In genomic region chr9:131697908-131698714, GRCh38 we compare ENCODE assay signal across 1 cellular context.
TF ChIP-seq lines count a peak whose summit lies in the region.

No MANE protein-coding gene starts in this region.

TF ChIP-seq in HepG2, 621 proteins besides CTCF, POLR2A, EP300 and RAD21 (continued from another document):
- TF ChIP-seq RNF219 (CRISPR knock-in tag; IDR thresholded peaks at IDR 0.05) (no peak), HDAC2 (CRISPR knock-in tag; IDR thresholded peaks at IDR 0.05) (peak; percentile 26; the same call in 1 of the 2 replicates), FOXP1 (IDR thresholded peaks at IDR 0.05) (no peak), FOXP1 (CRISPR knock-in tag; IDR thresholded peaks at IDR 0.05) (peak; percentile 61), RARA (CRISPR knock-in tag; IDR thresholded peaks at IDR 0.05) (0 out of 2 replicates have a peak, but pooled peaks have one; percentile 37), SAP130 (CRISPR knock-in tag; IDR thresholded peaks at IDR 0.05; ENCODE audit: low read depth) (peak; percentile 26; the same call in 1 of the 2 replicates), ZNF12 (CRISPR knock-in tag; IDR thresholded peaks at IDR 0.05) (no peak), CREB1 (IDR thresholded peaks at IDR 0.05) (0 out of 2 replicates have a peak, but pooled peaks have one; percentile 8), CREB1 (CRISPR knock-in tag; IDR thresholded peaks at IDR 0.05) (no peak), LCORL (IDR thresholded peaks at IDR 0.05) (no peak), LCORL (CRISPR knock-in tag; IDR thresholded peaks at IDR 0.05) (0 out of 2 replicates have a peak, but pooled peaks have one; percentile 43), MYC (CRISPR knock-in tag; IDR thresholded peaks at IDR 0.05; ENCODE audit: borderline replicate concordance) (no peak), ZBTB21 (CRISPR knock-in tag; IDR thresholded peaks at IDR 0.05) (0 out of 2 replicates have a peak, but pooled peaks have one; percentile 1)
- TF ChIP-seq, protein P1, sequence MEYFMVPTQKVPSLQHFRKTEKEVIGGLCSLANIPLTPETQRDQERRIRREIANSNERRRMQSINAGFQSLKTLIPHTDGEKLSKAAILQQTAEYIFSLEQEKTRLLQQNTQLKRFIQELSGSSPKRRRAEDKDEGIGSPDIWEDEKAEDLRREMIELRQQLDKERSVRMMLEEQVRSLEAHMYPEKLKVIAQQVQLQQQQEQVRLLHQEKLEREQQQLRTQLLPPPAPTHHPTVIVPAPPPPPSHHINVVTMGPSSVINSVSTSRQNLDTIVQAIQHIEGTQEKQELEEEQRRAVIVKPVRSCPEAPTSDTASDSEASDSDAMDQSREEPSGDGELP (IDR thresholded peaks at IDR 0.05; ENCODE audit: borderline replicate concordance, low read depth) = peak; percentile 81; the same call in 1 of the 2 replicates
- TF ChIP-seq, protein P2, sequence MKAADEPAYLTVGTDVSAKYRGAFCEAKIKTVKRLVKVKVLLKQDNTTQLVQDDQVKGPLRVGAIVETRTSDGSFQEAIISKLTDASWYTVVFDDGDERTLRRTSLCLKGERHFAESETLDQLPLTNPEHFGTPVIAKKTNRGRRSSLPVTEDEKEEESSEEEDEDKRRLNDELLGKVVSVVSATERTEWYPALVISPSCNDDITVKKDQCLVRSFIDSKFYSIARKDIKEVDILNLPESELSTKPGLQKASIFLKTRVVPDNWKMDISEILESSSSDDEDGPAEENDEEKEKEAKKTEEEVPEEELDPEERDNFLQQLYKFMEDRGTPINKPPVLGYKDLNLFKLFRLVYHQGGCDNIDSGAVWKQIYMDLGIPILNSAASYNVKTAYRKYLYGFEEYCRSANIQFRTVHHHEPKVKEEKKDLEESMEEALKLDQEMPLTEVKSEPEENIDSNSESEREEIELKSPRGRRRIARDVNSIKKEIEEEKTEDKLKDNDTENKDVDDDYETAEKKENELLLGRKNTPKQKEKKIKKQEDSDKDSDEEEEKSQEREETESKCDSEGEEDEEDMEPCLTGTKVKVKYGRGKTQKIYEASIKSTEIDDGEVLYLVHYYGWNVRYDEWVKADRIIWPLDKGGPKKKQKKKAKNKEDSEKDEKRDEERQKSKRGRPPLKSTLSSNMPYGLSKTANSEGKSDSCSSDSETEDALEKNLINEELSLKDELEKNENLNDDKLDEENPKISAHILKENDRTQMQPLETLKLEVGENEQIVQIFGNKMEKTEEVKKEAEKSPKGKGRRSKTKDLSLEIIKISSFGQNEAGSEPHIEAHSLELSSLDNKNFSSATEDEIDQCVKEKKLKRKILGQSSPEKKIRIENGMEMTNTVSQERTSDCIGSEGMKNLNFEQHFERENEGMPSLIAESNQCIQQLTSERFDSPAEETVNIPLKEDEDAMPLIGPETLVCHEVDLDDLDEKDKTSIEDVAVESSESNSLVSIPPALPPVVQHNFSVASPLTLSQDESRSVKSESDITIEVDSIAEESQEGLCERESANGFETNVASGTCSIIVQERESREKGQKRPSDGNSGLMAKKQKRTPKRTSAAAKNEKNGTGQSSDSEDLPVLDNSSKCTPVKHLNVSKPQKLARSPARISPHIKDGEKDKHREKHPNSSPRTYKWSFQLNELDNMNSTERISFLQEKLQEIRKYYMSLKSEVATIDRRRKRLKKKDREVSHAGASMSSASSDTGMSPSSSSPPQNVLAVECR (CRISPR knock-in tag; IDR thresholded peaks at IDR 0.05; ENCODE audit: borderline replicate concordance) = peak; percentile 47; the same call in 1 of the 2 replicates
